Comparison of ENCODE assay signal across 18 cellular contexts in the genomic region with DNA sequence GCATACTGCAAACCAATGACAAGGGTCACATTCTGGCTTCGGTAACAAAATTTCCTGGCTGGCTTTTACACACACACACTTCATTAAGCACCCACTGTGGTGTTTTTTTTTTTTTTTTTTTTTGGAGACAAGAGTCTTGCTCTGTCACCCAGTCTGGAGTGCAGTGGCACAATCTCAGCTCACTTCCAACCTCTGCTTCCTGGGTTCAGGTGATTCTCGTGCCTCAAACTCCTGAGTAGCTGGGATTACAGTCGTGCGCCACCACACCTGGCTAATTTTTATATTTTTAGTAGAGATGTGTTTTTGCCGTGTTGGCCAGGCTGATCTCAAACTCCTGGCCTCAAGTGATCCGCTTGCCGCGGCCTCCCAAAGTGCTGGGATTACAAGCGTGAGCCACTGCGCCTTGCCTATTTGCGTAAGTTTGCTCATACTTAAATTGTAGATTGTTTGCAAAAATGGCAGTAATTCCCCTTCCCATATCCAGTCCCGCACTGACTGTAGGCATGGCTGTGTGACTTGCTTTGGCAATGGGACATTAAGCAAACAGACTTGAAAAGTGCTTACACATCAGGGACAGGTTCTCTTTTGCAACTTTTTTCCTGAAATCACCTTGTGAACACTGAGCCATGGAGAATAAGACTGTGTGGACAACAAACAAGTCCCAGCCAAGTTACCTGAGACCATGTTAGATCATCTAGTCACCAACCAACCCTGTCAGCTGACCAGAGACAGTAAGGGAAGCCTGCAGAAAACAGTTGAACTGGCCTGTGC. TPM values are rescaled to one million over a fixed set of nuclear protein-coding genes. Genes with fewer than 3 reads are reported as not detected.
DNase-seq lines count a peak whose midpoint lies in the region; ATAC-seq and TF ChIP-seq lines count a peak whose summit lies in the region.
"Had no signal": no experiment of that assay in that cellular context is flagged by ENCODE, and none has a peak within 500 bp of the region (broad histone marks: within the 10 kb centered on the region; RNA-seq: fewer than 3 reads in every experiment).

No MANE protein-coding gene starts in this region.

- no peaks in the 10 kb centered on the region for H3K4me1 ChIP-seq in endodermal cell (ENCODE audit: control insufficient read depth, insufficient read depth, low read length)

- H3K27me3 Mint-ChIP-seq in endodermal cell (ENCODE audit: insufficient read depth) (no peaks in the 10 kb centered on the region), CD14-positive monocyte (ENCODE audit: low read depth in 3 of 3) (no peaks in the 10 kb centered on the region)
- H3K27me3 Mint-ChIP-seq: activated CD4-positive, alpha-beta T cell treated with anti-CD3 and anti-CD28 coated beads, Interleukin-2, amount 10 ng/mL, durations not matched to agents 7 days and 5 days; effector memory CD8-positive, alpha-beta T cell had no signal

- H3K9me3 Mint-ChIP-seq in endodermal cell (no peaks in the 10 kb centered on the region), CD14-positive monocyte (no peaks in the 10 kb centered on the region)
- H3K9me3 Mint-ChIP-seq: activated CD4-positive, alpha-beta T cell treated with anti-CD3 and anti-CD28 coated beads, Interleukin-2, amount 10 ng/mL, durations not matched to agents 7 days and 5 days; activated T-helper 1 cell treated with anti-CD3 and anti-CD28 coated beads, Interleukin-12 subunit alpha, Interleukin-12 subunit beta, Interleukin-2, Interleukin-4 antibody, amounts not matched to agents 30 ng/mL and 10 ng/mL and 1 ng/mL, durations not matched to agents 14 hours and 24 hours and 36 hours; effector memory CD8-positive, alpha-beta T cell had no signal

- no peak for TF ChIP-seq CTCF in LNCaP clone FGC (IDR thresholded peaks at IDR 0.05; ENCODE audit: control insufficient read depth, extremely low read depth, insufficient read depth)
- no peak for TF ChIP-seq CTCF in endodermal cell (conservative IDR thresholded peaks at IDR 0.05)
- no peak for TF ChIP-seq CTCF in CD14-positive monocyte (IDR thresholded peaks at IDR 0.05)

- ATAC-seq in GM21367 (IDR thresholded peaks at IDR 0.05; ENCODE audit: unreplicated experiment) (no peak), GM18520 (IDR thresholded peaks at IDR 0.05; ENCODE audit: unreplicated experiment) (no peak)
- ATAC-seq: effector memory CD8-positive, alpha-beta T cell; HCT116 had no signal

- no peaks in the 10 kb centered on the region for H3K27me3 ChIP-seq in endodermal cell (ENCODE audit: control insufficient read depth, insufficient read depth, low read length, poor library complexity, severe bottlenecking)
- H3K27me3 ChIP-seq: ovary had no signal

- H3K27ac Mint-ChIP-seq in endodermal cell (peak overlapping the region; percentile 19), CD14-positive monocyte (peak overlapping the region in 1 of 7 donors; percentile 14)
- H3K27ac Mint-ChIP-seq: activated CD4-positive, alpha-beta T cell treated with anti-CD3 and anti-CD28 coated beads, Interleukin-2, amount 10 ng/mL, durations not matched to agents 7 days and 5 days; activated T-helper 1 cell treated with anti-CD3 and anti-CD28 coated beads, Interleukin-12 subunit alpha, Interleukin-12 subunit beta, Interleukin-2, Interleukin-4 antibody, amounts not matched to agents 30 ng/mL and 10 ng/mL and 1 ng/mL, durations not matched to agents 14 hours and 24 hours and 36 hours had no signal

- H3K9me3 ChIP-seq in endodermal cell (ENCODE audit: control insufficient read depth, low read length): no peaks in the 10 kb centered on the region
- H3K9me3 ChIP-seq: ovary had no signal

- H3K4me1 Mint-ChIP-seq in endodermal cell (no peaks in the 10 kb centered on the region), CD14-positive monocyte (no peaks in the 10 kb centered on the region)
- H3K4me1 Mint-ChIP-seq: activated CD4-positive, alpha-beta T cell treated with anti-CD3 and anti-CD28 coated beads, Interleukin-2, amount 10 ng/mL, durations not matched to agents 7 days and 5 days had no signal

- no peak overlapping the region for H3K9ac ChIP-seq in endodermal cell (ENCODE audit: extremely low read depth, low read length, poor library complexity, severe bottlenecking)

- H3K4me3 ChIP-seq in LNCaP clone FGC (ENCODE audit: low read depth, low read length) (no peak overlapping the region), endodermal cell (ENCODE audit: low read length) (no peak overlapping the region)
- H3K4me3 ChIP-seq: ovary had no signal

- H3K4me3 Mint-ChIP-seq in endodermal cell (no peak overlapping the region), CD14-positive monocyte (no peak overlapping the region)
- H3K4me3 Mint-ChIP-seq: activated CD4-positive, alpha-beta T cell treated with anti-CD3 and anti-CD28 coated beads, Interleukin-2, amount 10 ng/mL, durations not matched to agents 7 days and 5 days; activated T-helper 1 cell treated with anti-CD3 and anti-CD28 coated beads, Interleukin-12 subunit alpha, Interleukin-12 subunit beta, Interleukin-2, Interleukin-4 antibody, amounts not matched to agents 30 ng/mL and 10 ng/mL and 1 ng/mL, durations not matched to agents 14 hours and 24 hours and 36 hours; effector memory CD8-positive, alpha-beta T cell had no signal

- intact Hi-C loops in CD14-positive monocyte (cut with micrococcal nuclease): no loop called here

- peaks cover 41% of the 10 kb centered on the region for H3K36me3 ChIP-seq in endodermal cell (ENCODE audit: control insufficient read depth, insufficient read depth, low read length)
- H3K36me3 ChIP-seq: ovary had no signal

- H3K27ac ChIP-seq in endodermal cell (ENCODE audit: low read depth, low read length): no peak overlapping the region
- H3K27ac ChIP-seq: ovary had no signal

- DNase-seq in COLO829 (ENCODE audit: low spot score): peak; percentile 3
- DNase-seq in LNCaP clone FGC (ENCODE audit: low read depth): peak; percentile 54
- no peak for DNase-seq in endodermal cell
- peak; percentile 4 for DNase-seq in medulla oblongata (ENCODE audit: extremely low spot score)
- DNase-seq in NCI-H2107 (lab: John Stamatoyannopoulos, UW): no peak
- no peak for DNase-seq in CD14-positive monocyte (ENCODE audit: low spot score)
- DNase-seq: activated CD4-positive, alpha-beta T cell treated with anti-CD3 and anti-CD28 coated beads, Interleukin-2, amount 10 ng/mL, durations not matched to agents 7 days and 5 days; effector memory CD8-positive, alpha-beta T cell; glutamatergic neuron; MV-4-11; NCI-H345; OCI-M1; ovary; T-helper 1 cell had no signal

- 90% methylated on average over 10 to 12 of the region's 12 CpGs for whole genome bisulfite sequencing in endodermal cell (ENCODE audit: insufficient coverage in 1 of 2, insufficient read length in 1 of 2), 2 experiments

- H3K36me3 Mint-ChIP-seq in endodermal cell (ENCODE audit: low read depth) (peaks cover 26% of the 10 kb centered on the region), CD14-positive monocyte (peaks cover 25 to 42% of the 10 kb centered on the region in 2 donors)

RNA-seq across cellular contexts. Expression of a gene that starts 42.1 kb away (rescaled TPM):
- 10 to 100 TPM; 60.2 to 85.2 TPM for total RNA-seq in endodermal cell
- 96.3 TPM for polyA plus RNA-seq in endodermal cell (2013, experiment 1 of 2)
- 89.8 TPM for polyA plus RNA-seq in endodermal cell (2013, experiment 2 of 2)
- 10 to 100 TPM; 27.3 to 29.4 TPM for polyA plus RNA-seq in CD14-positive monocyte

RNA-seq across cellular contexts. Expression of a gene that starts 59.1 kb away (rescaled TPM):
- total RNA-seq in endodermal cell: 10 to 100 TPM; 59.0 to 64.2 TPM
- 55.9 TPM for polyA plus RNA-seq in endodermal cell (2013, experiment 1 of 2)
- polyA plus RNA-seq in endodermal cell (2013, experiment 2 of 2): 58.9 TPM
- polyA plus RNA-seq in CD14-positive monocyte: 10 to 100 TPM; 11.5 to 15.3 TPM

Comparison
In these comparisons a context has a peak if more than half of its experiments do, and no peak if none do; other contexts are left out.
1. DNase-seq: peak in COLO829 (single experiment), LNCaP clone FGC (single experiment) and medulla oblongata (single experiment); none in endodermal cell (single experiment), NCI-H2107 (single experiment) and CD14-positive monocyte (single experiment).